ENCODE assay signal across 8 cellular contexts in genomic region chr3:127822166-127822835, GRCh38. TPM values are rescaled to one million over a fixed set of nuclear protein-coding genes. Genes with fewer than 3 reads are reported as not detected.
A peak's percentile ranks its signal among the peaks of the same experiment; 100 is the strongest.
DNase-seq lines count a peak whose midpoint lies in the region; ATAC-seq, FAIRE-seq and TF ChIP-seq lines count a peak whose summit lies in the region.

Gene MGLL (minus strand): TSS chr3:127822515. CDS start chr3:127822318, 197 bp downstream.

- H3K27me3 ChIP-seq in bronchial epithelial cell (ENCODE audit: control insufficient read depth, insufficient read depth, low read length) (no peaks in the 10 kb centered on the region), gastrocnemius medialis (no peaks in the 10 kb centered on the region)

- TF ChIP-seq POLR2A in gastrocnemius medialis (IDR thresholded peaks at IDR 0.05), result peak in 1 of 2 donors; percentile 6

- H3K36me3 Mint-ChIP-seq in immature natural killer cell, result peaks cover 0 to 4% (median 0%) of the 10 kb centered on the region in 3 donors

- in situ Hi-C loops in gastrocnemius medialis (cut with MboI; ENCODE audit: low sequenced_read_pairs in 4 of 4), result no loop called here

- H3K27ac Mint-ChIP-seq in immature natural killer cell, result no peak within 1 kb of the TSS

- H3K4me1 Mint-ChIP-seq in immature natural killer cell, result peaks cover 9 to 14% of the 10 kb centered on the region in 2 donors

- H3K9me3 Mint-ChIP-seq in immature natural killer cell, result no peaks in the 10 kb centered on the region

- peak within 1 kb of the TSS; percentile 68 to 89 (median 85) for H3K4me3 Mint-ChIP-seq in immature natural killer cell

- H3K9me3 ChIP-seq in gastrocnemius medialis, result no peaks in the 10 kb centered on the region

- peak; percentile 8 for ATAC-seq in GM21528 (IDR thresholded peaks at IDR 0.05; ENCODE audit: low FRiP score, unreplicated experiment)
- peak; percentile 20 to 25 for ATAC-seq in gastrocnemius medialis

- no peaks in the 10 kb centered on the region for H3K36me3 ChIP-seq in bronchial epithelial cell (ENCODE audit: control insufficient read depth, insufficient read depth, low read length)
- no peaks in the 10 kb centered on the region for H3K36me3 ChIP-seq in gastrocnemius medialis

- peak within 1 kb of the TSS; percentile 66 for H3K4me3 ChIP-seq in bronchial epithelial cell (ENCODE audit: low read depth, low read length)
- peak within 1 kb of the TSS; percentile 67 to 92 (median 85) for H3K4me3 ChIP-seq in gastrocnemius medialis

- DNase-seq in CD1c-positive myeloid dendritic cell (ENCODE audit: extremely low spot score), result peak; percentile 34
- peak; percentile 41 for DNase-seq in NCI-H226
- DNase-seq in bronchial epithelial cell (ENCODE audit: low read depth), result peak; percentile 40
- no peak for DNase-seq in immature natural killer cell
- DNase-seq in gastrocnemius medialis, result no peak
- no peak for DNase-seq in activated CD4-positive, CD25-positive, alpha-beta regulatory T cell treated with anti-CD3 and anti-CD28 coated beads, Interleukin-2, amount 50 U/mL, for 72 hours
- no peak for DNase-seq in amniotic stem cell (lab: John Stamatoyannopoulos, UW)

- peak within 1 kb of the TSS; percentile 80 to 92 (median 84) for H3K27ac ChIP-seq in gastrocnemius medialis

- no peak for TF ChIP-seq CTCF in bronchial epithelial cell (IDR thresholded peaks at IDR 0.05; ENCODE audit: insufficient read depth, low read length, severe bottlenecking)
- TF ChIP-seq CTCF in gastrocnemius medialis (IDR thresholded peaks at IDR 0.05 in 4 of 5, conservative IDR thresholded peaks at IDR 0.05 in 1 of 5), result peak in 1 of 5 experiments; percentile 2

- peaks cover 1 to 24% (median 8%) of the 10 kb centered on the region in 3 donors for H3K27me3 Mint-ChIP-seq in immature natural killer cell (ENCODE audit: low read depth in 3 of 3)

- peaks cover 40 to 50% of the 10 kb centered on the region in 2 donors for H3K4me1 ChIP-seq in gastrocnemius medialis

- intact Hi-C loops in gastrocnemius medialis (cut with DNase I; ENCODE audit: low total_unique reads), result loop anchor here (1.0 to 5.0 kb wide), 3 partner anchors 72 to 150 kb away; partner anchors contain the start of gene ABTB1

- no peak for FAIRE-seq in bronchial epithelial cell (lab: Jason Lieb, UNC)

RNA-seq across cellular contexts. Expression of gene MGLL, which starts in this region (rescaled TPM):
- total RNA-seq in bronchial epithelial cell (25.5 and 47.9 TPM in 2 replicates), gastrocnemius medialis (10 to 100 TPM; 26.5 to 50.2 (median 43.8) TPM)
- 1 to 10 TPM; 2.6 to 3.6 (median 2.6) TPM for polyA plus RNA-seq in immature natural killer cell

Comparison
In these comparisons a context has a peak if more than half of its experiments do, and no peak if none do; other contexts are left out.
1. DNase-seq: peak in CD1c-positive myeloid dendritic cell (single experiment), NCI-H226 (single experiment) and bronchial epithelial cell (single experiment); none in immature natural killer cell (0 of 3), gastrocnemius medialis (0 of 2), activated CD4-positive, CD25-positive, alpha-beta regulatory T cell treated with anti-CD3 and anti-CD28 coated beads, Interleukin-2, amount 50 U/mL, for 72 hours (single experiment) and amniotic stem cell (single experiment).